9 cellular contexts compared by ENCODE assay signal in the genomic region with DNA sequence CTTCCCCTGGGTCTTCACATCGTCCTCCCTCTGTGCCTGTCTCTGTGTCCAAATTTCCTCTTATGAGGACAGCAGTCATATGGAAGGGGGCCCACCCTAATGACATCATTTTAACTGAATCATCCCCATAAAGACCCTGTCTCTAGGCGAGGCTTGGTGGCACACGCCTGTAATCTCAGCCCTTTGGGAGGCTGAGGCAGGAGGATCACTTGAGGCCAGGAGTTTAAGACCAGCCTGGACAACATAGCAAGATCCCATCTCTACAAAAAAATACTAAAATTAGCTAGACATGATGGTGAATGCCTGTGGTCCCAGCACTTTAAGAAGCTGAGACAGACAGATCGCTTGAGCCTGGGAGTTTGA. TPM values are rescaled to one million over a fixed set of nuclear protein-coding genes. Genes with fewer than 3 reads are reported as not detected.
A peak's percentile ranks its signal among the peaks of the same experiment; 100 is the strongest.
DNase-seq lines count a peak whose midpoint lies in the region; ATAC-seq and TF ChIP-seq lines count a peak whose summit lies in the region.
"Had no signal": no experiment of that assay in that cellular context is flagged by ENCODE, and none has a peak within 500 bp of the region (broad histone marks: within the 10 kb centered on the region; RNA-seq: fewer than 3 reads in every experiment).

No MANE protein-coding gene starts in this region.

- H3K4me1 Mint-ChIP-seq in activated CD4-positive, alpha-beta T cell treated with anti-CD3 and anti-CD28 coated beads, Interleukin-2, amount 10 ng/mL, durations not matched to agents 24 days and 14 days, result peaks cover 35% of the 10 kb centered on the region

- H3K4me3 ChIP-seq in ascending aorta, result peak overlapping the region in 1 of 2 donors; percentile 97
- no peak overlapping the region for H3K4me3 ChIP-seq in lung
- peak overlapping the region; percentile 92 for H3K4me3 ChIP-seq in thoracic aorta

- peak overlapping the region; percentile 94 to 98 for H3K27ac ChIP-seq in ascending aorta
- H3K27ac ChIP-seq in lung (ENCODE audit: low read depth in 1 of 2, low read length in 1 of 2), result peak overlapping the region; percentile 76 to 94
- peak overlapping the region; percentile 97 for H3K27ac ChIP-seq in thoracic aorta

- H3K9me3 ChIP-seq in ascending aorta, result no peaks in the 10 kb centered on the region
- no peaks in the 10 kb centered on the region for H3K9me3 ChIP-seq in lung (ENCODE audit: control insufficient read depth in 2 of 2, insufficient read depth in 1 of 2, low read length in 1 of 2)
- no peaks in the 10 kb centered on the region for H3K9me3 ChIP-seq in thoracic aorta

- intact Hi-C loops in activated CD4-positive, alpha-beta T cell treated with anti-CD3 and anti-CD28 coated beads, Interleukin-2, amount 10 ng/mL, durations not matched to agents 24 days and 14 days (cut with micrococcal nuclease), result loop anchor here (1.0 kb wide), 1 partner anchor 45 kb away; no protein-coding TSS in a partner anchor
- intact Hi-C loops in ascending aorta (cut with DNase I), result loop anchor here (1.0 kb wide), 3 partner anchors 28 to 64 kb away; no protein-coding TSS in a partner anchor

- no peaks in the 10 kb centered on the region for H3K36me3 ChIP-seq in ascending aorta
- peaks cover 0 to 6% of the 10 kb centered on the region in 2 donors for H3K36me3 ChIP-seq in lung (ENCODE audit: control insufficient read depth in 2 of 2, insufficient read depth in 2 of 2, low read length in 2 of 2)
- H3K36me3 ChIP-seq in thoracic aorta, result no peaks in the 10 kb centered on the region

- TF ChIP-seq CTCF in ascending aorta (IDR thresholded peaks at IDR 0.05) (peak in 1 of 3 experiments; percentile 3), lung (IDR thresholded peaks at IDR 0.05; ENCODE audit: control extremely low read depth, extremely low read depth) (no peak), thoracic aorta (IDR thresholded peaks at IDR 0.05) (no peak)

- H3K9me3 Mint-ChIP-seq in activated CD4-positive, alpha-beta T cell treated with anti-CD3 and anti-CD28 coated beads, Interleukin-2, amount 10 ng/mL, durations not matched to agents 24 days and 14 days, result no peaks in the 10 kb centered on the region

- peak overlapping the region; percentile 81 for H3K27ac Mint-ChIP-seq in activated CD4-positive, alpha-beta T cell treated with anti-CD3 and anti-CD28 coated beads, Interleukin-2, amount 10 ng/mL, durations not matched to agents 24 days and 14 days

- H3K4me1 ChIP-seq in ascending aorta, result peaks cover 14 to 62% of the 10 kb centered on the region in 2 donors
- peaks cover 8 to 21% of the 10 kb centered on the region in 2 donors for H3K4me1 ChIP-seq in lung (ENCODE audit: control insufficient read depth in 2 of 2, insufficient read depth in 2 of 2, low read length in 2 of 2)
- H3K4me1 ChIP-seq in thoracic aorta (ENCODE audit: control insufficient read depth in 1 of 2, low read depth in 2 of 2), result peaks cover 52 to 82% of the 10 kb centered on the region in 2 donors

- H3K27me3 ChIP-seq in ascending aorta, result no peaks in the 10 kb centered on the region
- H3K27me3 ChIP-seq in lung (ENCODE audit: control insufficient read depth, insufficient read depth), result no peaks in the 10 kb centered on the region
- no peaks in the 10 kb centered on the region for H3K27me3 ChIP-seq in thoracic aorta (replicated peaks; ENCODE audit: insufficient read depth)

- no peak for DNase-seq in activated CD4-positive, alpha-beta T cell treated with anti-CD3 and anti-CD28 coated beads, Interleukin-2, amount 10 ng/mL, durations not matched to agents 24 days and 14 days
- no peak for DNase-seq in activated CD4-positive, alpha-beta T cell treated with anti-CD3 and anti-CD28 coated beads for 48 hours
- DNase-seq in ascending aorta (ENCODE audit: low spot score in 2 of 2) (no peak), lung (ENCODE audit: low spot score) (no peak), thoracic aorta (ENCODE audit: low spot score) (no peak), NCI-H510A (lab: John Stamatoyannopoulos, UW) (no peak)
- DNase-seq: NCI-H2171 treated with DMSO at 0.1 percent for 48 hours had no signal

- H3K36me3 Mint-ChIP-seq in activated CD4-positive, alpha-beta T cell treated with anti-CD3 and anti-CD28 coated beads, Interleukin-2, amount 10 ng/mL, durations not matched to agents 24 days and 14 days (ENCODE audit: low read depth), result peaks cover 12% of the 10 kb centered on the region

- WGBS in lung, 2 donors, result 74 to 89% methylated on average over 4 of the region's 4 CpGs

- H3K27me3 Mint-ChIP-seq in activated CD4-positive, alpha-beta T cell treated with anti-CD3 and anti-CD28 coated beads, Interleukin-2, amount 10 ng/mL, durations not matched to agents 24 days and 14 days, result no peaks in the 10 kb centered on the region

- no peak for ATAC-seq in lung (ENCODE audit: insufficient read depth, low FRiP score)
- no peak for ATAC-seq in thoracic aorta (ENCODE audit: insufficient number of reproducible peaks, low FRiP score, low read depth)
- ATAC-seq in HG03159 (IDR thresholded peaks at IDR 0.05; ENCODE audit: unreplicated experiment), result no peak
- ATAC-seq in HG02973 (IDR thresholded peaks at IDR 0.05; ENCODE audit: unreplicated experiment), result no peak

- H3K4me3 Mint-ChIP-seq in activated CD4-positive, alpha-beta T cell treated with anti-CD3 and anti-CD28 coated beads, Interleukin-2, amount 10 ng/mL, durations not matched to agents 24 days and 14 days, result peak overlapping the region; percentile 79

RNA-seq across cellular contexts. Expression of a gene that starts 4.8 kb away (rescaled TPM):
- 120 TPM in 2 replicates for total RNA-seq in activated CD4-positive, alpha-beta T cell treated with anti-CD3 and anti-CD28 coated beads, Interleukin-2, amount 10 ng/mL, durations not matched to agents 24 days and 14 days
- total RNA-seq in ascending aorta, result 182 TPM
- total RNA-seq in lung, result 100 to 1,000 TPM in 1 of 2 donors, 10 to 100 TPM in 1; 44.3 to 121 TPM
- polyA plus RNA-seq in lung, result 10 to 100 TPM; 95.2 to 99.2 TPM
- total RNA-seq in thoracic aorta, result 100 to 1,000 TPM; 229 to 257 TPM

RNA-seq across cellular contexts. Expression of a gene that starts 5.2 kb away (rescaled TPM):
- total RNA-seq in activated CD4-positive, alpha-beta T cell treated with anti-CD3 and anti-CD28 coated beads, Interleukin-2, amount 10 ng/mL, durations not matched to agents 24 days and 14 days, result 32.5 and 35.0 TPM in 2 replicates
- 4.3 TPM for total RNA-seq in ascending aorta
- 1 to 10 TPM; 8.4 to 8.5 TPM for total RNA-seq in lung
- polyA plus RNA-seq in lung, result 10 to 100 TPM in 1 of 2 donors, 1 to 10 TPM in 1; 6.1 to 13.8 TPM
- total RNA-seq in thoracic aorta, result 10 to 100 TPM in 1 of 2 donors, 1 to 10 TPM in 1; 2.2 to 11.3 TPM

RNA-seq across cellular contexts. Expression of a gene that starts 53.8 kb away (rescaled TPM):
- total RNA-seq in activated CD4-positive, alpha-beta T cell treated with anti-CD3 and anti-CD28 coated beads, Interleukin-2, amount 10 ng/mL, durations not matched to agents 24 days and 14 days, result 0.28 and 0.33 TPM in 2 replicates
- total RNA-seq in ascending aorta, result 82.5 TPM
- 100 to 1,000 TPM in 1 of 2 donors, 10 to 100 TPM in 1; 38.5 to 143 TPM for total RNA-seq in lung
- 10 to 100 TPM in 1 of 2 donors, 1 to 10 TPM in 1; 9.6 to 24.3 TPM for polyA plus RNA-seq in lung
- 10 to 100 TPM; 27.3 to 36.4 TPM for total RNA-seq in thoracic aorta

Comparison
In these comparisons a context has a peak if more than half of its experiments do, and no peak if none do; other contexts are left out.
1. RNA of a gene that starts 53.8 kb away (total RNA-seq): 38.5 to 143 TPM in lung, 82.5 TPM in ascending aorta (single experiment) and 27.3 to 36.4 TPM in thoracic aorta; 0.28 to 0.33 TPM in activated CD4-positive, alpha-beta T cell treated with anti-CD3 and anti-CD28 coated beads, Interleukin-2, amount 10 ng/mL, durations not matched to agents 24 days and 14 days; every median in the first group is over 10 times any median in the second.
2. Peak in every context shown above with its lines, with median percentiles within 50 percentile points of each other: H3K27ac ChIP-seq.